10 cellular contexts compared by ENCODE assay signal in genomic region chr1:201903135-201903534, GRCh38. TPM values are rescaled to one million over a fixed set of nuclear protein-coding genes. Genes with fewer than 3 reads are reported as not detected.
DNase-seq lines count a peak whose midpoint lies in the region; ATAC-seq and TF ChIP-seq lines count a peak whose summit lies in the region.
"Had no signal": no experiment of that assay in that cellular context is flagged by ENCODE, and none has a peak within 500 bp of the region (broad histone marks: within the 10 kb centered on the region; RNA-seq: fewer than 3 reads in every experiment).

No MANE protein-coding gene starts in this region.

- H3K27me3 Mint-ChIP-seq in nephron progenitor cell (ENCODE audit: low read depth, poor library complexity) = peaks cover 19% of the 10 kb centered on the region
- H3K27me3 Mint-ChIP-seq in activated T-cell treated with anti-CD3 and anti-CD28 coated beads, Interleukin-2, amount 50 U/mL, for 4 hours (ENCODE audit: low read depth) = peaks cover 3% of the 10 kb centered on the region
- no peaks in the 10 kb centered on the region for H3K27me3 Mint-ChIP-seq in activated naive CD8-positive, alpha-beta T cell treated with anti-CD3 and anti-CD28 coated beads for 36 hours

- H3K4me1 ChIP-seq in SJSA1 (replicated peaks) = peaks cover 53% of the 10 kb centered on the region
- H3K4me1 ChIP-seq in urinary bladder (ENCODE audit: insufficient read depth) = no peaks in the 10 kb centered on the region

- peak overlapping the region; percentile 96 for H3K27ac Mint-ChIP-seq in nephron progenitor cell
- H3K27ac Mint-ChIP-seq in activated naive CD8-positive, alpha-beta T cell treated with anti-CD3 and anti-CD28 coated beads for 36 hours = no peak overlapping the region

- TF ChIP-seq CTCF in fibroblast of pulmonary artery (IDR thresholded peaks at IDR 0.05; ENCODE audit: low read length, missing control alignments) (no peak), nephron progenitor cell (IDR thresholded peaks at IDR 0.05) (no peak)

- H3K27ac ChIP-seq in SJSA1 (peak overlapping the region; percentile 64), urinary bladder (ENCODE audit: low read depth) (peak overlapping the region; percentile 71)

- H3K4me3 ChIP-seq in SJSA1 (no peak overlapping the region), fibroblast of pulmonary artery (replicated peaks; ENCODE audit: low read depth, low read length) (no peak overlapping the region), urinary bladder (ENCODE audit: low read depth, low read length) (no peak overlapping the region)

- no peak for ATAC-seq in activated T-cell treated with anti-CD3 and anti-CD28 coated beads, Interleukin-2, amount 50 U/mL, for 4 hours

- WGBS in urinary bladder = 50% methylated on average over 5 of the region's 5 CpGs

- no peaks in the 10 kb centered on the region for H3K9me3 Mint-ChIP-seq in nephron progenitor cell
- H3K9me3 Mint-ChIP-seq in activated T-cell treated with anti-CD3 and anti-CD28 coated beads, Interleukin-2, amount 50 U/mL, for 4 hours = no peaks in the 10 kb centered on the region
- H3K9me3 Mint-ChIP-seq in activated naive CD8-positive, alpha-beta T cell treated with anti-CD3 and anti-CD28 coated beads for 36 hours = no peaks in the 10 kb centered on the region

- DNase-seq in SJSA1 (ENCODE audit: low read depth in 1 of 2, low spot score in 2 of 2) (no peak), fibroblast of pulmonary artery (ENCODE audit: low read depth) (peak; percentile 47), nephron progenitor cell (no peak), SW480 (ENCODE audit: low spot score) (no peak)
- no peak for DNase-seq in activated T-cell treated with anti-CD3 and anti-CD28 coated beads, Interleukin-2, amount 50 U/mL, for 4 hours
- no peak for DNase-seq in activated naive CD8-positive, alpha-beta T cell treated with anti-CD3 and anti-CD28 coated beads for 36 hours
- DNase-seq: caudate nucleus; NCI-H187 treated with DMSO at 0.1 percent for 48 hours; stimulated activated naive CD4-positive, alpha-beta T cell had no signal

- H3K36me3 Mint-ChIP-seq in nephron progenitor cell (ENCODE audit: low read depth) = peaks cover 23% of the 10 kb centered on the region
- H3K36me3 Mint-ChIP-seq in activated T-cell treated with anti-CD3 and anti-CD28 coated beads, Interleukin-2, amount 50 U/mL, for 4 hours (ENCODE audit: insufficient read depth) = no peaks in the 10 kb centered on the region
- H3K36me3 Mint-ChIP-seq in activated naive CD8-positive, alpha-beta T cell treated with anti-CD3 and anti-CD28 coated beads for 36 hours = no peaks in the 10 kb centered on the region

- H3K36me3 ChIP-seq in SJSA1 (no peaks in the 10 kb centered on the region), urinary bladder (ENCODE audit: insufficient read depth) (no peaks in the 10 kb centered on the region)

- no peak overlapping the region for H3K4me3 Mint-ChIP-seq in nephron progenitor cell
- H3K4me3 Mint-ChIP-seq in activated T-cell treated with anti-CD3 and anti-CD28 coated beads, Interleukin-2, amount 50 U/mL, for 4 hours = no peak overlapping the region
- no peak overlapping the region for H3K4me3 Mint-ChIP-seq in activated naive CD8-positive, alpha-beta T cell treated with anti-CD3 and anti-CD28 coated beads for 36 hours

- H3K9me3 ChIP-seq in SJSA1 (replicated peaks) = no peaks in the 10 kb centered on the region

- H3K4me1 Mint-ChIP-seq in nephron progenitor cell = peaks cover 68% of the 10 kb centered on the region
- H3K4me1 Mint-ChIP-seq in activated T-cell treated with anti-CD3 and anti-CD28 coated beads, Interleukin-2, amount 50 U/mL, for 4 hours (ENCODE audit: low read depth) = peaks cover 2% of the 10 kb centered on the region
- H3K4me1 Mint-ChIP-seq in activated naive CD8-positive, alpha-beta T cell treated with anti-CD3 and anti-CD28 coated beads for 36 hours = peaks cover 4% of the 10 kb centered on the region

- H3K27me3 ChIP-seq in SJSA1 (replicated peaks) = no peaks in the 10 kb centered on the region

RNA-seq across cellular contexts. Expression of gene SHISA4, which starts 14.4 kb away (rescaled TPM):
- 31.9 and 43.4 TPM in 2 replicates for total RNA-seq in SJSA1 (2014; rRNA removed; shearing (Covaris generic))
- total RNA-seq in urinary bladder = 10.1 TPM
- polyA plus RNA-seq in urinary bladder = 32.7 TPM
- under 1 TPM; 0.19 to 0.40 (median 0.37) TPM for total RNA-seq in activated T-cell treated with anti-CD3 and anti-CD28 coated beads, Interleukin-2, amount 50 U/mL, for 4 hours
- total RNA-seq in activated naive CD8-positive, alpha-beta T cell treated with anti-CD3 and anti-CD28 coated beads for 36 hours = not detected

RNA-seq across cellular contexts. Expression of gene LMOD1, which starts 43.2 kb away (rescaled TPM):
- 6.4 and 8.1 TPM in 2 replicates for total RNA-seq in SJSA1 (2014; rRNA removed; shearing (Covaris generic))
- total RNA-seq in urinary bladder = 71.7 TPM
- 731 TPM for polyA plus RNA-seq in urinary bladder
- under 1 TPM in 2 of 3 donors, not detected in 1; 0.08 to 0.14 TPM for total RNA-seq in activated T-cell treated with anti-CD3 and anti-CD28 coated beads, Interleukin-2, amount 50 U/mL, for 4 hours
- total RNA-seq in activated naive CD8-positive, alpha-beta T cell treated with anti-CD3 and anti-CD28 coated beads for 36 hours = not detected

RNA-seq across cellular contexts. Expression of gene TIMM17A, which starts 52.2 kb away (rescaled TPM):
- 87.5 and 108 TPM in 2 replicates for total RNA-seq in SJSA1 (2014; rRNA removed; shearing (Covaris generic))
- 27.2 TPM for total RNA-seq in urinary bladder
- 42.0 TPM for polyA plus RNA-seq in urinary bladder
- 100 to 1,000 TPM; 144 to 160 (median 146) TPM for total RNA-seq in activated T-cell treated with anti-CD3 and anti-CD28 coated beads, Interleukin-2, amount 50 U/mL, for 4 hours
- total RNA-seq in activated naive CD8-positive, alpha-beta T cell treated with anti-CD3 and anti-CD28 coated beads for 36 hours = 100 to 1,000 TPM; 116 to 120 TPM
